In the genomic region with DNA sequence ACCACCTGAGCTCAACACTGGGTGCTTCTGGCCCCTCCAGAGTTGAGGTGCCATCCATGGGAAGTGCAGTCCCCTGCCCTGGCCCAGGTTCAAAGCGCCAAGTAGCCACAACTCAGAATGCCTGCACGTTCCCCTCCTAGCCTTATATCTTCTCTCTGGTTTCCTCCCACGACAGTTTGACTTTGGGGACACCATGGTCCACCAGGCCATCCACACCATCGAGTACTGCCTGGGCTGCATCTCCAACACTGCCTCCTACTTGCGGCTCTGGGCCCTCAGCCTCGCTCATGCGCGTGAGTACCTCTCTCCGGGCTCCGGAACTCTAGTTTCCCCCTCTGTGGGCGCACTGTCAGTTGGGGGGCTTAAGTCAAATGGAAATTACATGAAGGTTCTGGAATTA, we compare ENCODE assay signal across 19 cellular contexts. TPM values are rescaled to one million over a fixed set of nuclear protein-coding genes. Genes with fewer than 3 reads are reported as not detected.
DNase-seq lines count a peak whose midpoint lies in the region; FAIRE-seq and TF ChIP-seq lines count a peak whose summit lies in the region.
"Had no signal": no experiment of that assay in that cellular context is flagged by ENCODE, and none has a peak within 500 bp of the region (broad histone marks: within the 10 kb centered on the region; RNA-seq: fewer than 3 reads in every experiment).

No MANE protein-coding gene starts in this region.

- H3K27me3 ChIP-seq in astrocyte (ENCODE audit: insufficient read depth, low read length): no peaks in the 10 kb centered on the region
- H3K27me3 ChIP-seq in hepatocyte: no peaks in the 10 kb centered on the region
- H3K27me3 ChIP-seq in prostate gland (replicated peaks; ENCODE audit: insufficient read depth): no peaks in the 10 kb centered on the region
- H3K27me3 ChIP-seq: colonic mucosa had no signal

- H3K27ac Mint-ChIP-seq in astrocyte (ENCODE audit: unreplicated experiment): peak overlapping the region; percentile 66

- H3K4me1 Mint-ChIP-seq in astrocyte (ENCODE audit: low read depth, unreplicated experiment): peaks cover 35% of the 10 kb centered on the region

- TF ChIP-seq CTCF in astrocyte (IDR thresholded peaks at IDR 0.05; ENCODE audit: insufficient read depth, low read depth, low read length): no peak
- TF ChIP-seq CTCF in hepatocyte (IDR thresholded peaks at IDR 0.05; ENCODE audit: poor library complexity): no peak
- TF ChIP-seq CTCF in prostate gland (IDR thresholded peaks at IDR 0.05): no peak

- H3K4me3 Mint-ChIP-seq in astrocyte (ENCODE audit: unreplicated experiment): no peak overlapping the region

- DNase-seq in astrocyte (ENCODE audit: low read depth): no peak
- no peak for DNase-seq in hepatocyte (ENCODE audit: low spot score)
- DNase-seq in prostate gland (ENCODE audit: low spot score): no peak
- DNase-seq in NCI-H2171 (lab: John Stamatoyannopoulos, UW): no peak
- no peak for DNase-seq in NCI-H2227 (lab: John Stamatoyannopoulos, UW; ENCODE audit: unreplicated experiment)
- no peak for DNase-seq in NCI-H2171 treated with DMSO at 0.1 percent for 48 hours (lab: John Stamatoyannopoulos, UW)
- DNase-seq: activated CD4-positive, alpha-beta T cell treated with anti-CD3 and anti-CD28 coated beads, Interleukin-2, amount 50 U/mL, for 1 hour; activated gamma-delta T cell treated with Interleukin-2 at 50 U/mL for 16 hours; colonic mucosa; COR-L47; foreskin fibroblast; NCI-H1048; NCI-H2081 treated with DMSO at 0.1 percent for 48 hours; NCI-H526 treated with DMSO at 0.1 percent for 48 hours; SHP77 treated with DMSO at 0.1 percent for 48 hours; stimulated activated CD4-positive, alpha-beta T cell treated with anti-CD3 and anti-CD28 coated beads, Interleukin-4, amount 100 ng/mL, for 24 hours had no signal

- 97% methylated on average over 11 of the region's 11 CpGs for WGBS in hepatocyte (ENCODE audit: low lambda C conversion rate, missing lambda C conversion rate)
- 96% methylated on average over 11 of the region's 11 CpGs for WGBS in prostate gland
- WGBS in urinary bladder: 96% methylated on average over 11 of the region's 11 CpGs

- no peaks in the 10 kb centered on the region for H3K9me2 ChIP-seq in hepatocyte (replicated peaks; ENCODE audit: insufficient read depth)

- H4K20me1 ChIP-seq in astrocyte (ENCODE audit: insufficient read depth, low read length): no peaks in the 10 kb centered on the region
- H4K20me1 ChIP-seq in hepatocyte (ENCODE audit: insufficient read depth, poor library complexity, severe bottlenecking): no peaks in the 10 kb centered on the region

- H3K9me3 Mint-ChIP-seq in astrocyte (ENCODE audit: unreplicated experiment): no peaks in the 10 kb centered on the region

- H3K36me3 ChIP-seq in astrocyte (ENCODE audit: insufficient read depth, low read length) (peaks cover 12% of the 10 kb centered on the region), hepatocyte (replicated peaks; ENCODE audit: insufficient read depth, low read depth) (no peaks in the 10 kb centered on the region), prostate gland (no peaks in the 10 kb centered on the region), urinary bladder (ENCODE audit: insufficient read depth) (no peaks in the 10 kb centered on the region)
- H3K36me3 ChIP-seq: colonic mucosa had no signal

- no peaks in the 10 kb centered on the region for H3K27me3 Mint-ChIP-seq in astrocyte (ENCODE audit: low read depth, unreplicated experiment)

- H3K4me3 ChIP-seq in astrocyte (ENCODE audit: insufficient read depth, low read depth, low read length) (no peak overlapping the region), hepatocyte (no peak overlapping the region), prostate gland (no peak overlapping the region), urinary bladder (ENCODE audit: low read depth, low read length) (no peak overlapping the region)
- H3K4me3 ChIP-seq: colonic mucosa, HAP-1, skin epidermis had no signal

- H3K79me2 ChIP-seq in astrocyte (ENCODE audit: insufficient read depth, low read length) (no peaks in the 10 kb centered on the region), hepatocyte (no peaks in the 10 kb centered on the region)

- H3K4me2 ChIP-seq in astrocyte (ENCODE audit: low read length) (no peak overlapping the region), hepatocyte (no peak overlapping the region)

- no peak for FAIRE-seq in astrocyte (lab: Jason Lieb, UNC)

- H3K9me3 ChIP-seq in astrocyte (ENCODE audit: insufficient read depth, low read depth, low read length) (no peaks in the 10 kb centered on the region), hepatocyte (ENCODE audit: low read depth) (no peaks in the 10 kb centered on the region), prostate gland (no peaks in the 10 kb centered on the region)
- H3K9me3 ChIP-seq: colonic mucosa, HAP-1 had no signal

- H3K4me1 ChIP-seq in astrocyte (ENCODE audit: insufficient read depth, low read length) (peaks cover 20% of the 10 kb centered on the region), hepatocyte (ENCODE audit: insufficient read depth) (peaks cover 28% of the 10 kb centered on the region), prostate gland (replicated peaks) (peaks cover 5% of the 10 kb centered on the region), urinary bladder (ENCODE audit: insufficient read depth) (no peaks in the 10 kb centered on the region)
- H3K4me1 ChIP-seq: HAP-1 had no signal

- peaks cover 29% of the 10 kb centered on the region for H3K36me3 Mint-ChIP-seq in astrocyte (ENCODE audit: low read depth, unreplicated experiment)

- no peak overlapping the region for H3K9ac ChIP-seq in astrocyte (ENCODE audit: low read length)

- H2AFZ ChIP-seq in astrocyte (ENCODE audit: low read depth, low read length) (no peak overlapping the region), hepatocyte (no peak overlapping the region)

- TF ChIP-seq POLR2A in prostate gland (IDR thresholded peaks at IDR 0.05): no peak

- H3K27ac ChIP-seq in astrocyte (ENCODE audit: low read depth, low read length) (no peak overlapping the region), hepatocyte (peak overlapping the region; percentile 55), prostate gland (peak overlapping the region; percentile 52 to 74), urinary bladder (ENCODE audit: low read depth) (peak overlapping the region; percentile 54)
- H3K27ac ChIP-seq: colonic mucosa had no signal

- intact Hi-C loops in prostate gland (cut with DNase I): loop anchor here (5.0 kb wide), 1 partner anchor 191 kb away; no protein-coding TSS in a partner anchor

RNA-seq across cellular contexts. Expression of gene NAGLU, which starts 22.4 kb away (rescaled TPM):
- total RNA-seq in astrocyte (19.3 and 25.9 TPM in 2 replicates), hepatocyte (76.4 and 78.1 TPM in 2 replicates), prostate gland (100 to 1,000 TPM in 1 of 2 donors, 10 to 100 TPM in 1; 81.5 to 123 TPM), urinary bladder (18.0 TPM)
- polyA plus RNA-seq in hepatocyte (121 and 152 TPM in 2 replicates), urinary bladder (40.3 TPM)

RNA-seq across cellular contexts. Expression of gene HSD17B1, which starts 39.0 kb away (rescaled TPM):
- total RNA-seq in astrocyte (1.5 and 1.7 TPM in 2 replicates), hepatocyte (0.12 and 2.7 TPM in 2 replicates), prostate gland (10 to 100 TPM in 1 of 2 donors, 1 to 10 TPM in 1; 4.1 to 16.2 TPM), urinary bladder (1.5 TPM)
- polyA plus RNA-seq in hepatocyte (4.8 and 6.6 TPM in 2 replicates), urinary bladder (2.5 TPM)

RNA-seq across cellular contexts. Expression of gene COASY, which starts 48.3 kb away (rescaled TPM):
- total RNA-seq in astrocyte (52.0 and 54.2 TPM in 2 replicates), hepatocyte (27.7 and 33.9 TPM in 2 replicates), prostate gland (10 to 100 TPM; 52.6 to 80.5 TPM), urinary bladder (8.8 TPM)
- polyA plus RNA-seq in hepatocyte (91.6 and 93.9 TPM in 2 replicates), urinary bladder (43.7 TPM)

RNA-seq across cellular contexts. Expression of gene MLX, which starts 53.2 kb away (rescaled TPM):
- total RNA-seq in astrocyte (26.5 and 29.9 TPM in 2 replicates), hepatocyte (29.7 and 34.0 TPM in 2 replicates), prostate gland (10 to 100 TPM; 28.1 to 52.3 TPM), urinary bladder (17.1 TPM)
- polyA plus RNA-seq in hepatocyte (33.1 and 39.5 TPM in 2 replicates), urinary bladder (38.0 TPM)

RNA-seq across cellular contexts. Expression of gene ATP6V0A1, which starts 55.0 kb away (rescaled TPM):
- total RNA-seq in astrocyte: 75.8 and 78.6 TPM in 2 replicates
- total RNA-seq in hepatocyte: 58.3 and 71.4 TPM in 2 replicates
- polyA plus RNA-seq in hepatocyte: 63.4 and 65.2 TPM in 2 replicates
- 10 to 100 TPM; 78.0 to 80.3 TPM for total RNA-seq in prostate gland
- 72.1 TPM for total RNA-seq in urinary bladder
- 36.5 TPM for polyA plus RNA-seq in urinary bladder
